Comparison of ENCODE assay signal across 2 cellular contexts in the genomic region with DNA sequence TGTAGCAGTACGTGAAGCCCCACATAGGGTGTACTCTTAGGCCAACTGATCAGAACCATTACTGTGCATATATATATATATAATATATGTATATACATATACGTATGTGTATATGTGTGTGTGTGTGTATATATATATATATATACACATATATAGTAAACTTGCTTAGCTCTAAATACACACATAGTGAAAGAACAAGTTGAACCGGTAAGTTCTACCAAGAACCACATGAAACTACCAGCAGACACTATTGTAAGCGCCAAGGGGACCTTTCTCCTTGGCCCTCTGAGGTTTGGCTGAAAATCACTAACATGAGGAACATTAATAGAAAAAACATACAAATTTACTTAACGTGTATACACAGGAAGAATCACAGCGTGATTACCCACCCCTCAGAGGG.
TF ChIP-seq lines count a peak whose summit lies in the region.

No MANE protein-coding gene starts in this region.

TF ChIP-seq in GM12878, 131 proteins besides CTCF, POLR2A, EP300 and RAD21:
- TF ChIP-seq SMC3 (IDR thresholded peaks at IDR 0.05; ENCODE audit: borderline replicate concordance, low read length) (no peak), MTA2 (IDR thresholded peaks at IDR 0.05; ENCODE audit: low read depth) (no peak), IRF5 (IDR thresholded peaks at IDR 0.05; ENCODE audit: borderline replicate concordance) (no peak), RCOR1 (conservative IDR thresholded peaks at IDR 0.05; ENCODE audit: low read depth, low read length) (no peak), NR2C1 (IDR thresholded peaks at IDR 0.05) (no peak), SIN3A (IDR thresholded peaks at IDR 0.05; ENCODE audit: low read depth, low read length) (no peak)

TF ChIP-seq in HepG2, 621 proteins besides CTCF, POLR2A, EP300 and RAD21:
- no peak for TF ChIP-seq KLF16 (CRISPR knock-in tag; IDR thresholded peaks at IDR 0.05)
